In the genomic region with DNA sequence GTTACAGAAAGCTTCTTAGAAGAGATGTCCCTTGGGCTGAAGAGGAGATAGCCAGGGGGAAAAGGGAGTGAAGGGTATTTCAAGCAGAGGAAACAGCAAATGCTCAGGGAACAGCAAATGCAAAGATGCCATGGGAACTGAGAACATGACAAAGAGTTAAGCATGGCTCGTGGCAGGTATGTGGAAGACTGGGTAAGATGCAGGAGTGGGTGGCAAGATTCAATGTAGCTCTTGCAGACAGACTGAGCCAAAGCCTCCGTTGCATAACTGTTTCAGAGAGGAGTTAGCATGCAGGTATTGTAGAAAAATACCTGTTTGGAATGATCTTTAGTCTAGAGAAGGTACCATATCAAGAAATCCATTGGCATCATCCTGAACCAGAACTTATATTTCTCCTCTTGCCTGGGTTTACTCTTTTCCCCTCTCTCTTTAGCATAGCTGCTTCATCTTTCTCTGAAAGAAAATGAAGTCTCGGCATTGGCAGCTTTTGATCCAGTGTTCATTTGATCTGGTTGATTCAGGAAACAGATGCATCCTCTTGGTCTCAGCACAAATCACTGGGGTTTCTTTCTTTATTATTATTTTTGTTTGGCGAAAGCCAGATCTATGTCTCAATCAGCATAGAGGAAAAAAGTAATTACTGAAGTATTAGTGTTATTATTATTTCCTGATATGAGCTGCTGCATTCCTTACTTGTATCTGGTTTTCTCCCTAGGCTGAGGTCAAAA, we compare ENCODE assay signal across 20 cellular contexts. TPM values are rescaled to one million over a fixed set of nuclear protein-coding genes. Genes with fewer than 3 reads are reported as not detected.
DNase-seq lines count a peak whose midpoint lies in the region; ATAC-seq lines count a peak whose summit lies in the region.
"Had no signal": no experiment of that assay in that cellular context is flagged by ENCODE, and none has a peak within 500 bp of the region (broad histone marks: within the 10 kb centered on the region; RNA-seq: fewer than 3 reads in every experiment).

No MANE protein-coding gene starts in this region.

- peak; percentile 80 for ATAC-seq in T-helper 17 cell
- ATAC-seq in naive B cell (ENCODE audit: low read depth in 2 of 2), result peak; percentile 46 to 52
- ATAC-seq in stimulated activated naive CD8-positive, alpha-beta T cell treated with anti-CD3 and anti-CD28 coated beads, Interleukin-15, Interleukin-2, amounts not matched to agents 100 U/mL and 50 U/mL, for 24 hours, result no peak
- no peak for ATAC-seq in HG03280 (IDR thresholded peaks at IDR 0.05; ENCODE audit: unreplicated experiment)
- no peak for ATAC-seq in aorta (ENCODE audit: low FRiP score)
- ATAC-seq: activated CD8-positive, alpha-beta T cell treated with anti-CD3 and anti-CD28 coated beads, Interleukin-2, amount 10 ng/mL, durations not matched to agents 7 days and 5 days had no signal

- intact Hi-C loops in aorta (cut with DNase I), result no loop called here

- H3K27me3 Mint-ChIP-seq in T-helper 17 cell, result no peaks in the 10 kb centered on the region
- H3K27me3 Mint-ChIP-seq in naive B cell, result no peaks in the 10 kb centered on the region

- H3K36me3 Mint-ChIP-seq in T-helper 17 cell (ENCODE audit: low read depth) (no peaks in the 10 kb centered on the region), naive B cell (no peaks in the 10 kb centered on the region)
- H3K36me3 Mint-ChIP-seq: immature natural killer cell had no signal

- peaks cover 0 to 27% (median 14%) of the 10 kb centered on the region in 11 experiments; a peak in 16 of 22 replicates for H3K9me3 ChIP-seq in BLaER1 treated with 17β-estradiol and CSF1 and Interleukin-3, amounts not matched to agents 10 nM and 100 nM (replicated peaks in 1 of 11)
- H3K9me3 ChIP-seq in T-helper 17 cell (ENCODE audit: control insufficient read depth, low read length, poor library complexity, severe bottlenecking) (no peaks in the 10 kb centered on the region), aorta (ENCODE audit: control insufficient read depth, low read length) (no peaks in the 10 kb centered on the region)
- H3K9me3 ChIP-seq: uterus had no signal

- H3K36me3 ChIP-seq in BLaER1 treated with 17β-estradiol and CSF1 and Interleukin-3, amounts not matched to agents 10 nM and 100 nM, result no peaks in the 10 kb centered on the region
- no peaks in the 10 kb centered on the region for H3K36me3 ChIP-seq in aorta (ENCODE audit: control insufficient read depth in 1 of 2, insufficient read depth in 2 of 2, low read length in 1 of 2)
- H3K36me3 ChIP-seq: uterus had no signal

- no peaks in the 10 kb centered on the region for H4K20me1 ChIP-seq in BLaER1 treated with 17β-estradiol and CSF1 and Interleukin-3, amounts not matched to agents 10 nM and 100 nM

- peak overlapping the region; percentile 41 to 89 (median 74) for H3K4me2 ChIP-seq in BLaER1 treated with 17β-estradiol and CSF1 and Interleukin-3, amounts not matched to agents 10 nM and 100 nM

- 68 to 71% methylated on average over 4 of the region's 4 CpGs for WGBS in aorta, 2 donors

- H3K4me1 ChIP-seq in BLaER1 treated with 17β-estradiol and CSF1 and Interleukin-3, amounts not matched to agents 10 nM and 100 nM, result peaks cover 38 to 66% (median 59%) of the 10 kb centered on the region in 10 experiments
- no peaks in the 10 kb centered on the region for H3K4me1 ChIP-seq in aorta (ENCODE audit: control insufficient read depth in 1 of 2, insufficient read depth in 2 of 2, low read length in 2 of 2)
- H3K4me1 ChIP-seq: uterus had no signal

- no peak overlapping the region; a peak in 3 of 20 replicates for H3K4me3 ChIP-seq in BLaER1 treated with 17β-estradiol and CSF1 and Interleukin-3, amounts not matched to agents 10 nM and 100 nM
- no peak overlapping the region for H3K4me3 ChIP-seq in aorta (ENCODE audit: low read length in 2 of 2)
- H3K4me3 ChIP-seq: dorsolateral prefrontal cortex, uterus had no signal

- H3K27ac ChIP-seq in BLaER1 treated with 17β-estradiol and CSF1 and Interleukin-3, amounts not matched to agents 10 nM and 100 nM, result peak overlapping the region; percentile 64 to 89 (median 79); a peak in 20 of 22 replicates
- H3K27ac ChIP-seq in aorta (ENCODE audit: low read depth in 1 of 2, low read length in 2 of 2), result no peak overlapping the region
- H3K27ac ChIP-seq: dorsolateral prefrontal cortex, epithelial cell of prostate, uterus had no signal

- peak overlapping the region; percentile 45 for H3K4me3 Mint-ChIP-seq in T-helper 17 cell
- peak overlapping the region in 2 of 8 donors; percentile 30 to 63 for H3K4me3 Mint-ChIP-seq in naive B cell
- H3K4me3 Mint-ChIP-seq: activated CD8-positive, alpha-beta T cell treated with anti-CD3 and anti-CD28 coated beads, Interleukin-2, amount 10 ng/mL, durations not matched to agents 7 days and 5 days; H9; immature natural killer cell; T-helper 2 cell treated with Interferon-gamma antibody and Interleukin-4, amounts not matched to agents 5 μg/mL and 100 μg/mL, for 36 hours had no signal

- peak overlapping the region; percentile 74 for H3K27ac Mint-ChIP-seq in T-helper 17 cell
- H3K27ac Mint-ChIP-seq in naive B cell, result peak overlapping the region in 4 of 6 donors; percentile 6 to 86 (median 30)
- H3K27ac Mint-ChIP-seq: activated CD8-positive, alpha-beta T cell treated with anti-CD3 and anti-CD28 coated beads, Interleukin-2, amount 10 ng/mL, durations not matched to agents 7 days and 5 days; H9; immature natural killer cell; T-helper 2 cell treated with Interferon-gamma antibody and Interleukin-4, amounts not matched to agents 5 μg/mL and 100 μg/mL, for 36 hours had no signal

- no peaks in the 10 kb centered on the region for H3K27me3 ChIP-seq in BLaER1 treated with 17β-estradiol and CSF1 and Interleukin-3, amounts not matched to agents 10 nM and 100 nM
- no peaks in the 10 kb centered on the region for H3K27me3 ChIP-seq in aorta (ENCODE audit: control insufficient read depth in 1 of 2, insufficient read depth in 2 of 2, low read length in 1 of 2)
- H3K27me3 ChIP-seq: dorsolateral prefrontal cortex, uterus had no signal

- no peaks in the 10 kb centered on the region for H3K9me3 Mint-ChIP-seq in naive B cell
- H3K9me3 Mint-ChIP-seq: immature natural killer cell had no signal

- H3K4me1 Mint-ChIP-seq in T-helper 17 cell, result peaks cover 32% of the 10 kb centered on the region
- peaks cover 18 to 24% (median 23%) of the 10 kb centered on the region in 3 donors for H3K4me1 Mint-ChIP-seq in naive B cell
- H3K4me1 Mint-ChIP-seq: H9 had no signal

- H3K9ac ChIP-seq in BLaER1 treated with 17β-estradiol and CSF1 and Interleukin-3, amounts not matched to agents 10 nM and 100 nM, result peak overlapping the region; percentile 29 to 72 (median 59); a peak in 17 of 22 replicates

- DNase-seq in DMS79 treated with DMSO at 0.1 percent for 48 hours (lab: John Stamatoyannopoulos, UW), result peak; percentile 87
- DNase-seq in T-helper 17 cell, result no peak
- DNase-seq in naive B cell, result no peak
- no peak for DNase-seq in stimulated activated naive CD8-positive, alpha-beta T cell treated with anti-CD3 and anti-CD28 coated beads, Interleukin-15, Interleukin-2, amounts not matched to agents 100 U/mL and 50 U/mL, for 24 hours
- no peak for DNase-seq in aorta
- DNase-seq: activated CD4-positive, CD25-positive, alpha-beta regulatory T cell; activated CD8-positive, alpha-beta T cell treated with anti-CD3 and anti-CD28 coated beads, Interleukin-2, amount 10 ng/mL, durations not matched to agents 7 days and 5 days; activated naive CD4-positive, alpha-beta T cell treated with anti-CD3 and anti-CD28 coated beads, Interleukin-2, amount 50 U/mL, for 16 hours; activated T-cell treated with anti-CD3 and anti-CD28 coated beads, Interleukin-2, amount 50 U/mL, for 1 hour; dorsolateral prefrontal cortex; H9; immature natural killer cell; MM.1S; NCI-H1436 treated with DMSO at 0.1 percent for 48 hours; NCI-H524 treated with DMSO at 0.1 percent for 48 hours; uterus had no signal

RNA-seq across cellular contexts. Expression of a gene that starts 41.7 kb away (rescaled TPM):
- total RNA-seq in T-helper 17 cell (10 to 100 TPM; 50.0 to 54.6 TPM), aorta (10 to 100 TPM; 27.5 to 38.2 TPM)
- polyA plus RNA-seq in naive B cell (ENCODE audit: low read depth in 6 of 6) (10 to 100 TPM; 25.7 to 57.4 (median 38.5) TPM), aorta (10 to 100 TPM in 1 of 2 donors, 1 to 10 TPM in 1; 5.0 to 15.8 TPM)

Comparison
In these comparisons a context has a peak if more than half of its experiments do, and no peak if none do; other contexts are left out.
1. H3K27ac ChIP-seq: peak in BLaER1 treated with 17β-estradiol and CSF1 and Interleukin-3, amounts not matched to agents 10 nM and 100 nM (11 of 11); none in aorta (0 of 2).
2. ATAC-seq: peak in T-helper 17 cell (single experiment) and naive B cell (2 of 2); none in stimulated activated naive CD8-positive, alpha-beta T cell treated with anti-CD3 and anti-CD28 coated beads, Interleukin-15, Interleukin-2, amounts not matched to agents 100 U/mL and 50 U/mL, for 24 hours (single experiment), HG03280 (single experiment) and aorta (single experiment).